In genomic region chr10:97020452-97021400, GRCh38 we compare ENCODE assay signal across 1 cellular context.
TF ChIP-seq lines count a peak whose summit lies in the region.

No MANE protein-coding gene starts in this region.

TF ChIP-seq in HEK293, 187 proteins besides CTCF, POLR2A, EP300 and RAD21 (continued from another document):
- TF ChIP-seq, protein P1, sequence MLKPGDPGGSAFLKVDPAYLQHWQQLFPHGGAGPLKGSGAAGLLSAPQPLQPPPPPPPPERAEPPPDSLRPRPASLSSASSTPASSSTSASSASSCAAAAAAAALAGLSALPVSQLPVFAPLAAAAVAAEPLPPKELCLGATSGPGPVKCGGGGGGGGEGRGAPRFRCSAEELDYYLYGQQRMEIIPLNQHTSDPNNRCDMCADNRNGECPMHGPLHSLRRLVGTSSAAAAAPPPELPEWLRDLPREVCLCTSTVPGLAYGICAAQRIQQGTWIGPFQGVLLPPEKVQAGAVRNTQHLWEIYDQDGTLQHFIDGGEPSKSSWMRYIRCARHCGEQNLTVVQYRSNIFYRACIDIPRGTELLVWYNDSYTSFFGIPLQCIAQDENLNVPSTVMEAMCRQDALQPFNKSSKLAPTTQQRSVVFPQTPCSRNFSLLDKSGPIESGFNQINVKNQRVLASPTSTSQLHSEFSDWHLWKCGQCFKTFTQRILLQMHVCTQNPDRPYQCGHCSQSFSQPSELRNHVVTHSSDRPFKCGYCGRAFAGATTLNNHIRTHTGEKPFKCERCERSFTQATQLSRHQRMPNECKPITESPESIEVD (tag by site-specific recombination; IDR thresholded peaks at IDR 0.05), result no peak
- no peak for TF ChIP-seq TRIM28 (IDR thresholded peaks at IDR 0.05; ENCODE audit: borderline replicate concordance, low read length)
- TF ChIP-seq, protein P2, sequence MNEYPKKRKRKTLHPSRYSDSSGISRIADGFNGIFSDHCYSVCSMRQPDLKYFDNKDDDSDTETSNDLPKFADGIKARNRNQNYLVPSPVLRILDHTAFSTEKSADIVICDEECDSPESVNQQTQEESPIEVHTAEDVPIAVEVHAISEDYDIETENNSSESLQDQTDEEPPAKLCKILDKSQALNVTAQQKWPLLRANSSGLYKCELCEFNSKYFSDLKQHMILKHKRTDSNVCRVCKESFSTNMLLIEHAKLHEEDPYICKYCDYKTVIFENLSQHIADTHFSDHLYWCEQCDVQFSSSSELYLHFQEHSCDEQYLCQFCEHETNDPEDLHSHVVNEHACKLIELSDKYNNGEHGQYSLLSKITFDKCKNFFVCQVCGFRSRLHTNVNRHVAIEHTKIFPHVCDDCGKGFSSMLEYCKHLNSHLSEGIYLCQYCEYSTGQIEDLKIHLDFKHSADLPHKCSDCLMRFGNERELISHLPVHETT (tag by site-specific recombination; IDR thresholded peaks at IDR 0.05), result no peak
- TF ChIP-seq ZSCAN23 (tag by site-specific recombination; IDR thresholded peaks at IDR 0.05), result no peak
- no peak for TF ChIP-seq KLF7 (tag by site-specific recombination; IDR thresholded peaks at IDR 0.05; ENCODE audit: borderline replicate concordance)
- TF ChIP-seq, protein P3, sequence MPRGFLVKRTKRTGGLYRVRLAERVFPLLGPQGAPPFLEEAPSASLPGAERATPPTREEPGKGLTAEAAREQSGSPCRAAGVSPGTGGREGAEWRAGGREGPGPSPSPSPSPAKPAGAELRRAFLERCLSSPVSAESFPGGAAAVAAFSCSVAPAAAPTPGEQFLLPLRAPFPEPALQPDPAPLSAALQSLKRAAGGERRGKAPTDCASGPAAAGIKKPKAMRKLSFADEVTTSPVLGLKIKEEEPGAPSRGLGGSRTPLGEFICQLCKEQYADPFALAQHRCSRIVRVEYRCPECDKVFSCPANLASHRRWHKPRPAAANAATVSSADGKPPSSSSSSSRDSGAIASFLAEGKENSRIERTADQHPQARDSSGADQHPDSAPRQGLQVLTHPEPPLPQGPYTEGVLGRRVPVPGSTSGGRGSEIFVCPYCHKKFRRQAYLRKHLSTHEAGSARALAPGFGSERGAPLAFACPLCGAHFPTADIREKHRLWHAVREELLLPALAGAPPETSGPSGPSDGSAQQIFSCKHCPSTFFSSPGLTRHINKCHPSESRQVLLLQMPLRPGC (tag by site-specific recombination; IDR thresholded peaks at IDR 0.05), result no peak
- TF ChIP-seq ZNF366 (tag by site-specific recombination; conservative IDR thresholded peaks at IDR 0.05), result no peak
- TF ChIP-seq AEBP2 (tag by site-specific recombination; IDR thresholded peaks at IDR 0.05; ENCODE audit: borderline replicate concordance), result no peak
- no peak for TF ChIP-seq KLF9 (tag by site-specific recombination; IDR thresholded peaks at IDR 0.05; ENCODE audit: low read depth)
- TF ChIP-seq ZNF335 (tag by site-specific recombination; conservative IDR thresholded peaks at IDR 0.05), result peak; percentile 42; the same call in 1 of the 2 replicates
- TF ChIP-seq, protein P4, sequence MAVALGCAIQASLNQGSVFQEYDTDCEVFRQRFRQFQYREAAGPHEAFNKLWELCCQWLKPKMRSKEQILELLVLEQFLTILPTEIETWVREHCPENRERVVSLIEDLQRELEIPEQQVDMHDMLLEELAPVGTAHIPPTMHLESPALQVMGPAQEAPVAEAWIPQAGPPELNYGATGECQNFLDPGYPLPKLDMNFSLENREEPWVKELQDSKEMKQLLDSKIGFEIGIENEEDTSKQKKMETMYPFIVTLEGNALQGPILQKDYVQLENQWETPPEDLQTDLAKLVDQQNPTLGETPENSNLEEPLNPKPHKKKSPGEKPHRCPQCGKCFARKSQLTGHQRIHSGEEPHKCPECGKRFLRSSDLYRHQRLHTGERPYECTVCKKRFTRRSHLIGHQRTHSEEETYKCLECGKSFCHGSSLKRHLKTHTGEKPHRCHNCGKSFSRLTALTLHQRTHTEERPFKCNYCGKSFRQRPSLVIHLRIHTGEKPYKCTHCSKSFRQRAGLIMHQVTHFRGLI (tag by site-specific recombination; IDR thresholded peaks at IDR 0.05), result no peak
- no peak for TF ChIP-seq ZNF121 (tag by site-specific recombination; IDR thresholded peaks at IDR 0.05)
- no peak for TF ChIP-seq HOXA7 (CRISPR knock-in tag; IDR thresholded peaks at IDR 0.05; ENCODE audit: borderline replicate concordance)
- TF ChIP-seq ZNF768 (tag by site-specific recombination; IDR thresholded peaks at IDR 0.05), result no peak
- peak; percentile 56; the same call in 1 of the 2 replicates for TF ChIP-seq ZBTB20 (tag by site-specific recombination; IDR thresholded peaks at IDR 0.05)
- TF ChIP-seq ZIC2 (tag by site-specific recombination; IDR thresholded peaks at IDR 0.05), result peak; percentile 99
- TF ChIP-seq ZSCAN30 (tag by site-specific recombination; IDR thresholded peaks at IDR 0.05), result no peak
- TF ChIP-seq ZFP37 (tag by site-specific recombination; IDR thresholded peaks at IDR 0.05), result no peak
- no peak for TF ChIP-seq BCL11B (tag by site-specific recombination; IDR thresholded peaks at IDR 0.05; ENCODE audit: low read depth)
- TF ChIP-seq GLIS1 (tag by site-specific recombination; IDR thresholded peaks at IDR 0.05), result peak; percentile 94
- no peak for TF ChIP-seq OVOL3 (tag by site-specific recombination; IDR thresholded peaks at IDR 0.05)
- no peak for TF ChIP-seq SALL2 (tag by site-specific recombination; IDR thresholded peaks at IDR 0.05; ENCODE audit: borderline replicate concordance)
- no peak for TF ChIP-seq ZNF791 (tag by site-specific recombination; IDR thresholded peaks at IDR 0.05)
- TF ChIP-seq, protein P5, sequence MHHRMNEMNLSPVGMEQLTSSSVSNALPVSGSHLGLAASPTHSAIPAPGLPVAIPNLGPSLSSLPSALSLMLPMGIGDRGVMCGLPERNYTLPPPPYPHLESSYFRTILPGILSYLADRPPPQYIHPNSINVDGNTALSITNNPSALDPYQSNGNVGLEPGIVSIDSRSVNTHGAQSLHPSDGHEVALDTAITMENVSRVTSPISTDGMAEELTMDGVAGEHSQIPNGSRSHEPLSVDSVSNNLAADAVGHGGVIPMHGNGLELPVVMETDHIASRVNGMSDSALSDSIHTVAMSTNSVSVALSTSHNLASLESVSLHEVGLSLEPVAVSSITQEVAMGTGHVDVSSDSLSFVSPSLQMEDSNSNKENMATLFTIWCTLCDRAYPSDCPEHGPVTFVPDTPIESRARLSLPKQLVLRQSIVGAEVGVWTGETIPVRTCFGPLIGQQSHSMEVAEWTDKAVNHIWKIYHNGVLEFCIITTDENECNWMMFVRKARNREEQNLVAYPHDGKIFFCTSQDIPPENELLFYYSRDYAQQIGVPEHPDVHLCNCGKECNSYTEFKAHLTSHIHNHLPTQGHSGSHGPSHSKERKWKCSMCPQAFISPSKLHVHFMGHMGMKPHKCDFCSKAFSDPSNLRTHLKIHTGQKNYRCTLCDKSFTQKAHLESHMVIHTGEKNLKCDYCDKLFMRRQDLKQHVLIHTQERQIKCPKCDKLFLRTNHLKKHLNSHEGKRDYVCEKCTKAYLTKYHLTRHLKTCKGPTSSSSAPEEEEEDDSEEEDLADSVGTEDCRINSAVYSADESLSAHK (tag by site-specific recombination; IDR thresholded peaks at IDR 0.05), result no peak
- TF ChIP-seq ZNF843 (tag by site-specific recombination; IDR thresholded peaks at IDR 0.05), result no peak
- TF ChIP-seq ZNF423 (tag by site-specific recombination; IDR thresholded peaks at IDR 0.05), result peak; percentile 59; the same call in 1 of the 2 replicates
- no peak for TF ChIP-seq OSR2 (tag by site-specific recombination; IDR thresholded peaks at IDR 0.05)
- TF ChIP-seq, protein P6, sequence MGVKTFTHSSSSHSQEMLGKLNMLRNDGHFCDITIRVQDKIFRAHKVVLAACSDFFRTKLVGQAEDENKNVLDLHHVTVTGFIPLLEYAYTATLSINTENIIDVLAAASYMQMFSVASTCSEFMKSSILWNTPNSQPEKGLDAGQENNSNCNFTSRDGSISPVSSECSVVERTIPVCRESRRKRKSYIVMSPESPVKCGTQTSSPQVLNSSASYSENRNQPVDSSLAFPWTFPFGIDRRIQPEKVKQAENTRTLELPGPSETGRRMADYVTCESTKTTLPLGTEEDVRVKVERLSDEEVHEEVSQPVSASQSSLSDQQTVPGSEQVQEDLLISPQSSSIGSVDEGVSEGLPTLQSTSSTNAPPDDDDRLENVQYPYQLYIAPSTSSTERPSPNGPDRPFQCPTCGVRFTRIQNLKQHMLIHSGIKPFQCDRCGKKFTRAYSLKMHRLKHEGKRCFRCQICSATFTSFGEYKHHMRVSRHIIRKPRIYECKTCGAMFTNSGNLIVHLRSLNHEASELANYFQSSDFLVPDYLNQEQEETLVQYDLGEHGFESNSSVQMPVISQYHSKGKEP (tag by site-specific recombination; IDR thresholded peaks at IDR 0.05), result no peak
- TF ChIP-seq ZSCAN16 (tag by site-specific recombination; IDR thresholded peaks at IDR 0.05), result no peak
- no peak for TF ChIP-seq ZNF132 (tag by site-specific recombination; IDR thresholded peaks at IDR 0.05; ENCODE audit: borderline replicate concordance)
- no peak for TF ChIP-seq ZNF274 (IDR thresholded peaks at IDR 0.05; ENCODE audit: low read length)
- TF ChIP-seq ZNF274 (tag by site-specific recombination; IDR thresholded peaks at IDR 0.05; ENCODE audit: borderline replicate concordance), result no peak
- TF ChIP-seq, protein P7, sequence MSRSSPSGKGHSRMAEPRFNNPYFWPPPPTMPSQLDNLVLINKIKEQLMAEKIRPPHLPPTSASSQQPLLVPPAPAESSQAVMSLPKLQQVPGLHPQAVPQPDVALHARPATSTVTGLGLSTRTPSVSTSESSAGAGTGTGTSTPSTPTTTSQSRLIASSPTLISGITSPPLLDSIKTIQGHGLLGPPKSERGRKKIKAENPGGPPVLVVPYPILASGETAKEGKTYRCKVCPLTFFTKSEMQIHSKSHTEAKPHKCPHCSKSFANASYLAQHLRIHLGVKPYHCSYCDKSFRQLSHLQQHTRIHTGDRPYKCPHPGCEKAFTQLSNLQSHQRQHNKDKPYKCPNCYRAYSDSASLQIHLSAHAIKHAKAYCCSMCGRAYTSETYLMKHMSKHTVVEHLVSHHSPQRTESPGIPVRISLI (tag by site-specific recombination; IDR thresholded peaks at IDR 0.05), result no peak
